ENCODE assay signal across 1 cellular context in the genomic region with DNA sequence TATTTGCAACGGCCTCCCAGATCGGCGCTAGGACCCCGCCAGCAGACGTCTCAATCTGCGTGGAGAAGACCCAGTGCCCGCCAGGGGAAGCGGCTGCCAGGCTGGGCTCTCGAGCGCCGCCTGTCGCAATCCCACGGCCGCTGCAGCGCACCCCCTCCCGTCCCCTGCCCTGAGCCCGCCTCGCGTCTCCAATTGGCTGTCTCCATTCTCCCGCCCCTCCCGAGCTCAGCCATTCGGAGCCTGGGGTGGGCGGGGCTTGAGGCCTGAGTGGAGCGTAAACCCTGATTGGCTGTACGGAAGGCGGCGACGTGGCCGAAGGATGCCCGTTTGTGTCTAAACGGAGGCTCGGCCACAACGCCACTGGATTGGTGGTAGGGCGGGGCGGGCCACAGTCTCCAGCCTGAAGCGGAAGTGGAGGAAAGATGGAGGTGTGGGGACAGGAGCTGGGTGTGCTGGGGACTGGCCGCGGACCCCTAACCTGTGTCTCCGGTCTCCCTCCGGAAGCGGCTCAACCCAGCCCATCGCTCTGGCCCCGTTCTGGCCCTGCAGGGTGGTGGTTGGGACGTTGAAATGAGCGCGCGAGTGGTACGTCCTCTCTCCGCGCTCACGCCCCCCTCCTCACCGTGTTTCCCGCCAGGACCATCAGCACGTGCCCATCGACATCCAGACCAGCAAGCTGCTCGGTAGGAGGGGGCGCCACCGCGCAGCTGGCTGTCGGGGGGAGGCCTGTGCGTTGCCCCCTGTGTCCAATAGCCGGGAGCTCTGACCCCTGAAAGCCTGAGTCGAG.
TF ChIP-seq lines count a peak whose summit lies in the region.

A gene with protein sequence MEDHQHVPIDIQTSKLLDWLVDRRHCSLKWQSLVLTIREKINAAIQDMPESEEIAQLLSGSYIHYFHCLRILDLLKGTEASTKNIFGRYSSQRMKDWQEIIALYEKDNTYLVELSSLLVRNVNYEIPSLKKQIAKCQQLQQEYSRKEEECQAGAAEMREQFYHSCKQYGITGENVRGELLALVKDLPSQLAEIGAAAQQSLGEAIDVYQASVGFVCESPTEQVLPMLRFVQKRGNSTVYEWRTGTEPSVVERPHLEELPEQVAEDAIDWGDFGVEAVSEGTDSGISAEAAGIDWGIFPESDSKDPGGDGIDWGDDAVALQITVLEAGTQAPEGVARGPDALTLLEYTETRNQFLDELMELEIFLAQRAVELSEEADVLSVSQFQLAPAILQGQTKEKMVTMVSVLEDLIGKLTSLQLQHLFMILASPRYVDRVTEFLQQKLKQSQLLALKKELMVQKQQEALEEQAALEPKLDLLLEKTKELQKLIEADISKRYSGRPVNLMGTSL (plus strand): TSS at position 389 of the 787 bp plus-strand sequence. CDS start 34 bp downstream, at position 423.

TF ChIP-seq in HepG2, 621 proteins besides CTCF, POLR2A, EP300 and RAD21 (continued from another document and continues in another):
- TF ChIP-seq, protein P1, sequence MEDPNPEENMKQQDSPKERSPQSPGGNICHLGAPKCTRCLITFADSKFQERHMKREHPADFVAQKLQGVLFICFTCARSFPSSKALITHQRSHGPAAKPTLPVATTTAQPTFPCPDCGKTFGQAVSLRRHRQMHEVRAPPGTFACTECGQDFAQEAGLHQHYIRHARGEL (CRISPR knock-in tag; IDR thresholded peaks at IDR 0.05): peak; percentile 90; the same call in 1 of the 2 replicates
- TF ChIP-seq ZFP36L2 (CRISPR knock-in tag; IDR thresholded peaks at IDR 0.05) (no peak), GABPA (IDR thresholded peaks at IDR 0.05; ENCODE audit: low read depth, low read length) (peak; percentile 36), GABPA (CRISPR knock-in tag; IDR thresholded peaks at IDR 0.05; ENCODE audit: low read depth) (peak; percentile 84), ZNF460 (CRISPR knock-in tag; IDR thresholded peaks at IDR 0.05; ENCODE audit: borderline replicate concordance) (no peak), ZNF75D (CRISPR knock-in tag; IDR thresholded peaks at IDR 0.05; ENCODE audit: borderline replicate concordance) (peak; percentile 90; the same call in 1 of the 2 replicates), MTA1 (CRISPR knock-in tag; IDR thresholded peaks at IDR 0.05; ENCODE audit: borderline replicate concordance) (no peak), ZMAT3 (CRISPR knock-in tag; conservative IDR thresholded peaks at IDR 0.05) (peak; percentile 83), ARNTL (CRISPR knock-in tag; IDR thresholded peaks at IDR 0.05) (peak; percentile 53; the same call in 1 of the 2 replicates), RFX5 (IDR thresholded peaks at IDR 0.05; ENCODE audit: low read depth, low read length) (peak; percentile 69), ZFX (CRISPR knock-in tag; IDR thresholded peaks at IDR 0.05; ENCODE audit: low read depth) (peak; percentile 84), HMGA1 (CRISPR knock-in tag; conservative IDR thresholded peaks at IDR 0.05) (no peak), ZNF441 (CRISPR knock-in tag; IDR thresholded peaks at IDR 0.05; ENCODE audit: borderline replicate concordance) (peak; percentile 60; the same call in 1 of the 2 replicates), NR3C1 (CRISPR knock-in tag; IDR thresholded peaks at IDR 0.05) (no peak), RBFOX2 (IDR thresholded peaks at IDR 0.05; ENCODE audit: low read depth, low read length) (peak; percentile 95), ARHGAP35 (CRISPR knock-in tag; IDR thresholded peaks at IDR 0.05; ENCODE audit: borderline replicate concordance) (peak; percentile 96), ZNF383 (CRISPR knock-in tag; IDR thresholded peaks at IDR 0.05; ENCODE audit: borderline replicate concordance) (no peak), ZNF746 (CRISPR knock-in tag; IDR thresholded peaks at IDR 0.05) (peak; percentile 40; the same call in 1 of the 2 replicates), ZNF367 (CRISPR knock-in tag; IDR thresholded peaks at IDR 0.05; ENCODE audit: borderline replicate concordance) (no peak), RNF2 (conservative IDR thresholded peaks at IDR 0.05; ENCODE audit: low read depth) (peak; percentile 100), HOXA5 (CRISPR knock-in tag; IDR thresholded peaks at IDR 0.05) (peak; percentile 56), ZZZ3 (CRISPR knock-in tag; IDR thresholded peaks at IDR 0.05; ENCODE audit: borderline replicate concordance) (no peak), ZSCAN31 (CRISPR knock-in tag; IDR thresholded peaks at IDR 0.05; ENCODE audit: low read depth) (peak; percentile 98), NFKB2 (CRISPR knock-in tag; IDR thresholded peaks at IDR 0.05; ENCODE audit: borderline replicate concordance) (peak; percentile 91), GATAD1 (CRISPR knock-in tag; IDR thresholded peaks at IDR 0.05) (peak; percentile 89), FOXC1 (CRISPR knock-in tag; IDR thresholded peaks at IDR 0.05; ENCODE audit: borderline replicate concordance) (peak; percentile 93), SRSF1 (optimal IDR thresholded peaks at IDR 0.05; ENCODE audit: low read depth, low read length) (peak; percentile 97), NFIC (IDR thresholded peaks at IDR 0.05; ENCODE audit: low read length) (no peak), FOXO1 (CRISPR knock-in tag; IDR thresholded peaks at IDR 0.05) (peak; percentile 70), HES4 (CRISPR knock-in tag; IDR thresholded peaks at IDR 0.05; ENCODE audit: borderline replicate concordance) (peak; percentile 98), ZNF20 (CRISPR knock-in tag; IDR thresholded peaks at IDR 0.05) (no peak), ZNF816 (CRISPR knock-in tag; IDR thresholded peaks at IDR 0.05; ENCODE audit: borderline replicate concordance) (peak; percentile 94; the same call in 1 of the 2 replicates), HNRNPUL1 (IDR thresholded peaks at IDR 0.05; ENCODE audit: low read depth, low read length) (0 out of 2 replicates have a peak, but pooled peaks have one; percentile 40), PHF5A (CRISPR knock-in tag; IDR thresholded peaks at IDR 0.05; ENCODE audit: low read depth, unreplicated experiment) (peak; percentile 24), ZNF431 (CRISPR knock-in tag; IDR thresholded peaks at IDR 0.05; ENCODE audit: borderline replicate concordance, low read depth) (peak; percentile 94), FOXK2 (IDR thresholded peaks at IDR 0.05) (no peak), KAT2B (IDR thresholded peaks at IDR 0.05; ENCODE audit: borderline replicate concordance, low read depth, low read length) (no peak), ZNF549 (CRISPR knock-in tag; IDR thresholded peaks at IDR 0.05) (no peak)
- TF ChIP-seq, protein P2, sequence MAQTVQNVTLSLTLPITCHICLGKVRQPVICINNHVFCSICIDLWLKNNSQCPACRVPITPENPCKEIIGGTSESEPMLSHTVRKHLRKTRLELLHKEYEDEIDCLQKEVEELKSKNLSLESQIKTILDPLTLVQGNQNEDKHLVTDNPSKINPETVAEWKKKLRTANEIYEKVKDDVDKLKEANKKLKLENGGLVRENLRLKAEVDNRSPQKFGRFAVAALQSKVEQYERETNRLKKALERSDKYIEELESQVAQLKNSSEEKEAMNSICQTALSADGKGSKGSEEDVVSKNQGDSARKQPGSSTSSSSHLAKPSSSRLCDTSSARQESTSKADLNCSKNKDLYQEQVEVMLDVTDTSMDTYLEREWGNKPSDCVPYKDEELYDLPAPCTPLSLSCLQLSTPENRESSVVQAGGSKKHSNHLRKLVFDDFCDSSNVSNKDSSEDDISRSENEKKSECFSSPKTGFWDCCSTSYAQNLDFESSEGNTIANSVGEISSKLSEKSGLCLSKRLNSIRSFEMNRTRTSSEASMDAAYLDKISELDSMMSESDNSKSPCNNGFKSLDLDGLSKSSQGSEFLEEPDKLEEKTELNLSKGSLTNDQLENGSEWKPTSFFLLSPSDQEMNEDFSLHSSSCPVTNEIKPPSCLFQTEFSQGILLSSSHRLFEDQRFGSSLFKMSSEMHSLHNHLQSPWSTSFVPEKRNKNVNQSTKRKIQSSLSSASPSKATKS (CRISPR knock-in tag; IDR thresholded peaks at IDR 0.05): 0 out of 2 replicates have a peak, but pooled peaks have one; percentile 50
- TF ChIP-seq, protein P3, sequence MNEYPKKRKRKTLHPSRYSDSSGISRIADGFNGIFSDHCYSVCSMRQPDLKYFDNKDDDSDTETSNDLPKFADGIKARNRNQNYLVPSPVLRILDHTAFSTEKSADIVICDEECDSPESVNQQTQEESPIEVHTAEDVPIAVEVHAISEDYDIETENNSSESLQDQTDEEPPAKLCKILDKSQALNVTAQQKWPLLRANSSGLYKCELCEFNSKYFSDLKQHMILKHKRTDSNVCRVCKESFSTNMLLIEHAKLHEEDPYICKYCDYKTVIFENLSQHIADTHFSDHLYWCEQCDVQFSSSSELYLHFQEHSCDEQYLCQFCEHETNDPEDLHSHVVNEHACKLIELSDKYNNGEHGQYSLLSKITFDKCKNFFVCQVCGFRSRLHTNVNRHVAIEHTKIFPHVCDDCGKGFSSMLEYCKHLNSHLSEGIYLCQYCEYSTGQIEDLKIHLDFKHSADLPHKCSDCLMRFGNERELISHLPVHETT (CRISPR knock-in tag; conservative IDR thresholded peaks at IDR 0.05): no peak; the same call in none of the 2 replicates
- TF ChIP-seq, protein P4, sequence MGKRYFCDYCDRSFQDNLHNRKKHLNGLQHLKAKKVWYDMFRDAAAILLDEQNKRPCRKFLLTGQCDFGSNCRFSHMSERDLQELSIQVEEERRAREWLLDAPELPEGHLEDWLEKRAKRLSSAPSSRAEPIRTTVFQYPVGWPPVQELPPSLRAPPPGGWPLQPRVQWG (CRISPR knock-in tag; IDR thresholded peaks at IDR 0.05; ENCODE audit: borderline replicate concordance, low read depth): no peak
- TF ChIP-seq, protein P5, sequence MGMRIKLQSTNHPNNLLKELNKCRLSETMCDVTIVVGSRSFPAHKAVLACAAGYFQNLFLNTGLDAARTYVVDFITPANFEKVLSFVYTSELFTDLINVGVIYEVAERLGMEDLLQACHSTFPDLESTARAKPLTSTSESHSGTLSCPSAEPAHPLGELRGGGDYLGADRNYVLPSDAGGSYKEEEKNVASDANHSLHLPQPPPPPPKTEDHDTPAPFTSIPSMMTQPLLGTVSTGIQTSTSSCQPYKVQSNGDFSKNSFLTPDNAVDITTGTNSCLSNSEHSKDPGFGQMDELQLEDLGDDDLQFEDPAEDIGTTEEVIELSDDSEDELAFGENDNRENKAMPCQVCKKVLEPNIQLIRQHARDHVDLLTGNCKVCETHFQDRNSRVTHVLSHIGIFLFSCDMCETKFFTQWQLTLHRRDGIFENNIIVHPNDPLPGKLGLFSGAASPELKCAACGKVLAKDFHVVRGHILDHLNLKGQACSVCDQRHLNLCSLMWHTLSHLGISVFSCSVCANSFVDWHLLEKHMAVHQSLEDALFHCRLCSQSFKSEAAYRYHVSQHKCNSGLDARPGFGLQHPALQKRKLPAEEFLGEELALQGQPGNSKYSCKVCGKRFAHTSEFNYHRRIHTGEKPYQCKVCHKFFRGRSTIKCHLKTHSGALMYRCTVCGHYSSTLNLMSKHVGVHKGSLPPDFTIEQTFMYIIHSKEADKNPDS (CRISPR knock-in tag; IDR thresholded peaks at IDR 0.05): peak; percentile 94; the same call in 1 of the 2 replicates
- TF ChIP-seq, protein P6, sequence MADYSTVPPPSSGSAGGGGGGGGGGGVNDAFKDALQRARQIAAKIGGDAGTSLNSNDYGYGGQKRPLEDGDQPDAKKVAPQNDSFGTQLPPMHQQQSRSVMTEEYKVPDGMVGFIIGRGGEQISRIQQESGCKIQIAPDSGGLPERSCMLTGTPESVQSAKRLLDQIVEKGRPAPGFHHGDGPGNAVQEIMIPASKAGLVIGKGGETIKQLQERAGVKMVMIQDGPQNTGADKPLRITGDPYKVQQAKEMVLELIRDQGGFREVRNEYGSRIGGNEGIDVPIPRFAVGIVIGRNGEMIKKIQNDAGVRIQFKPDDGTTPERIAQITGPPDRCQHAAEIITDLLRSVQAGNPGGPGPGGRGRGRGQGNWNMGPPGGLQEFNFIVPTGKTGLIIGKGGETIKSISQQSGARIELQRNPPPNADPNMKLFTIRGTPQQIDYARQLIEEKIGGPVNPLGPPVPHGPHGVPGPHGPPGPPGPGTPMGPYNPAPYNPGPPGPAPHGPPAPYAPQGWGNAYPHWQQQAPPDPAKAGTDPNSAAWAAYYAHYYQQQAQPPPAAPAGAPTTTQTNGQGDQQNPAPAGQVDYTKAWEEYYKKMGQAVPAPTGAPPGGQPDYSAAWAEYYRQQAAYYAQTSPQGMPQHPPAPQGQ (CRISPR knock-in tag; IDR thresholded peaks at IDR 0.05; ENCODE audit: borderline replicate concordance): 0 out of 2 replicates have a peak, but pooled peaks have one; percentile 36
- TF ChIP-seq, protein P7, sequence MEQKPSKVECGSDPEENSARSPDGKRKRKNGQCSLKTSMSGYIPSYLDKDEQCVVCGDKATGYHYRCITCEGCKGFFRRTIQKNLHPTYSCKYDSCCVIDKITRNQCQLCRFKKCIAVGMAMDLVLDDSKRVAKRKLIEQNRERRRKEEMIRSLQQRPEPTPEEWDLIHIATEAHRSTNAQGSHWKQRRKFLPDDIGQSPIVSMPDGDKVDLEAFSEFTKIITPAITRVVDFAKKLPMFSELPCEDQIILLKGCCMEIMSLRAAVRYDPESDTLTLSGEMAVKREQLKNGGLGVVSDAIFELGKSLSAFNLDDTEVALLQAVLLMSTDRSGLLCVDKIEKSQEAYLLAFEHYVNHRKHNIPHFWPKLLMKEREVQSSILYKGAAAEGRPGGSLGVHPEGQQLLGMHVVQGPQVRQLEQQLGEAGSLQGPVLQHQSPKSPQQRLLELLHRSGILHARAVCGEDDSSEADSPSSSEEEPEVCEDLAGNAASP (CRISPR knock-in tag; IDR thresholded peaks at IDR 0.05; ENCODE audit: borderline replicate concordance): peak; percentile 72
- TF ChIP-seq, protein P8, sequence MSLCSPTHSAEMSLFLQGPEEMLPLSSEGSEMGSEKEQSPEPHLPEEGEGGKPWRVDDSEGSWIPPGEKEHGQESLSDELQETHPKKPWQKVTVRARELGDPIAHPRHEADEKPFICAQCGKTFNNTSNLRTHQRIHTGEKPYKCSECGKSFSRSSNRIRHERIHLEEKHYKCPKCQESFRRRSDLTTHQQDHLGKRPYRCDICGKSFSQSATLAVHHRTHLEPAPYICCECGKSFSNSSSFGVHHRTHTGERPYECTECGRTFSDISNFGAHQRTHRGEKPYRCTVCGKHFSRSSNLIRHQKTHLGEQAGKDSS (CRISPR knock-in tag; IDR thresholded peaks at IDR 0.05; ENCODE audit: borderline replicate concordance, low read depth): no peak; the same call in 1 of the 2 replicates
- TF ChIP-seq, protein P9, sequence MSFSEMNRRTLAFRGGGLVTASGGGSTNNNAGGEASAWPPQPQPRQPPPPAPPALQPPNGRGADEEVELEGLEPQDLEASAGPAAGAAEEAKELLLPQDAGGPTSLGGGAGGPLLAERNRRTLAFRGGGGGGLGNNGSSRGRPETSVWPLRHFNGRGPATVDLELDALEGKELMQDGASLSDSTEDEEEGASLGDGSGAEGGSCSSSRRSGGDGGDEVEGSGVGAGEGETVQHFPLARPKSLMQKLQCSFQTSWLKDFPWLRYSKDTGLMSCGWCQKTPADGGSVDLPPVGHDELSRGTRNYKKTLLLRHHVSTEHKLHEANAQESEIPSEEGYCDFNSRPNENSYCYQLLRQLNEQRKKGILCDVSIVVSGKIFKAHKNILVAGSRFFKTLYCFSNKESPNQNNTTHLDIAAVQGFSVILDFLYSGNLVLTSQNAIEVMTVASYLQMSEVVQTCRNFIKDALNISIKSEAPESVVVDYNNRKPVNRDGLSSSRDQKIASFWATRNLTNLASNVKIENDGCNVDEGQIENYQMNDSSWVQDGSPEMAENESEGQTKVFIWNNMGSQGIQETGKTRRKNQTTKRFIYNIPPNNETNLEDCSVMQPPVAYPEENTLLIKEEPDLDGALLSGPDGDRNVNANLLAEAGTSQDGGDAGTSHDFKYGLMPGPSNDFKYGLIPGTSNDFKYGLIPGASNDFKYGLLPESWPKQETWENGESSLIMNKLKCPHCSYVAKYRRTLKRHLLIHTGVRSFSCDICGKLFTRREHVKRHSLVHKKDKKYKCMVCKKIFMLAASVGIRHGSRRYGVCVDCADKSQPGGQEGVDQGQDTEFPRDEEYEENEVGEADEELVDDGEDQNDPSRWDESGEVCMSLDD (CRISPR knock-in tag; IDR thresholded peaks at IDR 0.05; ENCODE audit: borderline replicate concordance): no peak; the same call in 1 of the 2 replicates
